8 cellular contexts compared by ENCODE assay signal in the genomic region with DNA sequence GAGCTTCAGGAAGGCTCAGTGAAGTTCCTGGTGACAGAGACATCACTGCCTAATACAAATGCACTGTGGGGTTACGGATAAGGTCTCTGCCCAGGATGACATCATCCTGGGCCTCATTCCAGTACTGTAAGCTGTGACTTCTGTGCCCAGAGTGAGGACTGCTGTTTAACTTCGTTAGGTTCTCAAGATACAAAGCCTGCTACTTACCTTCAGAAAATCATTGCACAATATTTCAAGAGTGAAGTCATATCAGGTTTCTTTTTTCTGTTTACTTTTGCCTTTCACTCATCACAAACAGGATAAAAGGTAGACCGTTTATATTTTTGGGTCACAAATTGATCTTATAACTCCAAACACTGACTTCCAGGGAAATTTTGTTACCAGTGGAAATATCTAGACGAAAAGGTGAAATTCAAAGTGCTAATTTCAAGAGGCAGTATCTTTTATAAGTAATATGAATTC.
DNase-seq lines count a peak whose midpoint lies in the region; ATAC-seq and TF ChIP-seq lines count a peak whose summit lies in the region.

No MANE protein-coding gene starts in this region.

- POLR2A ChIA-PET in OCI-LY7 (lab: Charles Lee) = no interaction called here

- no TSS peak for BruUV-seq in OCI-LY7 (replicated peaks; lab: Mats Ljungman, UMichigan)

- H2AFZ ChIP-seq in OCI-LY7 (ENCODE audit: low read length) = no peak overlapping the region

- H3K9me3 ChIP-seq in OCI-LY7 (ENCODE audit: low read length) = no peaks in the 10 kb centered on the region

- no peaks in the 10 kb centered on the region for H3K36me3 ChIP-seq in OCI-LY7 (ENCODE audit: insufficient read depth, low read length)

- TF ChIP-seq EP300 in Ishikawa (IDR thresholded peaks at IDR 0.05; ENCODE audit: borderline replicate concordance) = no peak

- ATAC-seq in GM21423 (IDR thresholded peaks at IDR 0.05; ENCODE audit: unreplicated experiment) (no peak), GM19035 (IDR thresholded peaks at IDR 0.05; ENCODE audit: unreplicated experiment) (no peak)

- DNase-seq in DMS53 (lab: John Stamatoyannopoulos, UW) (peak; percentile 86), cerebellum (ENCODE audit: low spot score) (peak; percentile 35), lung microvascular endothelial cell (ENCODE audit: low read depth in 2 of 2) (peak; percentile 65 to 80), islet precursor cell (no peak), OCI-LY7 (ENCODE audit: low spot score) (no peak)

- no peaks in the 10 kb centered on the region for H3K9me2 ChIP-seq in OCI-LY7 (ENCODE audit: insufficient read depth, low read length)

- H3K4me2 ChIP-seq in OCI-LY7 (ENCODE audit: low read length) = no peak overlapping the region

- no peaks in the 10 kb centered on the region for H4K20me1 ChIP-seq in OCI-LY7 (ENCODE audit: insufficient read depth, low read length)

- H3K4me3 ChIP-seq in OCI-LY7 (ENCODE audit: low read depth, low read length, poor library complexity, severe bottlenecking) = no peak overlapping the region

- TF ChIP-seq RAD21 in Ishikawa (IDR thresholded peaks at IDR 0.05; ENCODE audit: low read depth) = no peak

- CTCF ChIA-PET in OCI-LY7 (lab: Charles Lee; ENCODE audit: unreplicated experiment) = no interaction called here

- intact Hi-C loops in OCI-LY7 (cut with micrococcal nuclease; ENCODE audit: unreplicated experiment) = no loop called here

- no peaks in the 10 kb centered on the region for H3K4me1 ChIP-seq in OCI-LY7 (ENCODE audit: insufficient read depth, low read length, poor library complexity, severe bottlenecking)

- no peaks in the 10 kb centered on the region for H3K79me2 ChIP-seq in OCI-LY7 (ENCODE audit: insufficient read depth, low read depth, low read length)

- H3K27ac ChIP-seq in OCI-LY7 (ENCODE audit: low read depth, low read length, poor library complexity, severe bottlenecking) = no peak overlapping the region

- no peak for TF ChIP-seq CTCF in OCI-LY7 (conservative IDR thresholded peaks at IDR 0.05; ENCODE audit: low read length)

TF ChIP-seq in Ishikawa, 13 proteins besides CTCF, POLR2A, EP300 and RAD21:
- TF ChIP-seq TAF1 (IDR thresholded peaks at IDR 0.05; ENCODE audit: low read depth) = no peak
- peak; percentile 68 for TF ChIP-seq NFIC (IDR thresholded peaks at IDR 0.05)
- peak; percentile 94 for TF ChIP-seq CEBPB (IDR thresholded peaks at IDR 0.05)
- TF ChIP-seq, protein P1, sequence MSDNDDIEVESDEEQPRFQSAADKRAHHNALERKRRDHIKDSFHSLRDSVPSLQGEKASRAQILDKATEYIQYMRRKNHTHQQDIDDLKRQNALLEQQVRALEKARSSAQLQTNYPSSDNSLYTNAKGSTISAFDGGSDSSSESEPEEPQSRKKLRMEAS (IDR thresholded peaks at IDR 0.05) = 0 out of 2 replicates have a peak, but pooled peaks have one; percentile 17
- no peak for TF ChIP-seq CREB1 (IDR thresholded peaks at IDR 0.05; ENCODE audit: low read depth)
- no peak for TF ChIP-seq EGR1 (IDR thresholded peaks at IDR 0.05)
- TF ChIP-seq, protein P2, sequence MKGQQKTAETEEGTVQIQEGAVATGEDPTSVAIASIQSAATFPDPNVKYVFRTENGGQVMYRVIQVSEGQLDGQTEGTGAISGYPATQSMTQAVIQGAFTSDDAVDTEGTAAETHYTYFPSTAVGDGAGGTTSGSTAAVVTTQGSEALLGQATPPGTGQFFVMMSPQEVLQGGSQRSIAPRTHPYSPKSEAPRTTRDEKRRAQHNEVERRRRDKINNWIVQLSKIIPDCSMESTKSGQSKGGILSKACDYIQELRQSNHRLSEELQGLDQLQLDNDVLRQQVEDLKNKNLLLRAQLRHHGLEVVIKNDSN (IDR thresholded peaks at IDR 0.05) = no peak

Comparison
In these comparisons a context has a peak if more than half of its experiments do, and no peak if none do; other contexts are left out.
1. DNase-seq: peak in DMS53 (single experiment), cerebellum (single experiment) and lung microvascular endothelial cell (2 of 2); none in islet precursor cell (single experiment) and OCI-LY7 (single experiment).